In genomic region chr9:92507496-92507895, GRCh38 we compare ENCODE assay signal across 20 cellular contexts. TPM values are rescaled to one million over a fixed set of nuclear protein-coding genes. Genes with fewer than 3 reads are reported as not detected.
A peak's percentile ranks its signal among the peaks of the same experiment; 100 is the strongest.
DNase-seq lines count a peak whose midpoint lies in the region; ATAC-seq and TF ChIP-seq lines count a peak whose summit lies in the region.
"Had no signal": no experiment of that assay in that cellular context is flagged by ENCODE, and none has a peak within 500 bp of the region (broad histone marks: within the 10 kb centered on the region; RNA-seq: fewer than 3 reads in every experiment).

No MANE protein-coding gene starts in this region.

- peak overlapping the region; percentile 84 for H3K18ac ChIP-seq in IMR-90 (ENCODE audit: low read depth, low read length)

- H2AK9ac ChIP-seq in IMR-90 (replicated peaks; ENCODE audit: low read depth, low read length, poor library complexity), result peak overlapping the region; percentile 80

- peak overlapping the region; percentile 99 for H2BK120ac ChIP-seq in IMR-90 (ENCODE audit: low read depth, low read length)

- H4K20me1 ChIP-seq in IMR-90 (ENCODE audit: insufficient read depth, low read length), result no peaks in the 10 kb centered on the region

- H3K4me1 ChIP-seq in IMR-90 (ENCODE audit: control insufficient read depth, insufficient read depth, low read length) (peaks cover 24% of the 10 kb centered on the region), ascending aorta (peaks cover 27 to 40% of the 10 kb centered on the region in 2 donors), suprapubic skin (peaks cover 60% of the 10 kb centered on the region)
- H3K4me1 ChIP-seq: BE2C, spleen had no signal

- CTCF ChIA-PET in IMR-90 (lab: Yijun Ruan, JAX), result no interaction called here

- H3K14ac ChIP-seq in IMR-90 (replicated peaks; ENCODE audit: low read depth, low read length), result peak overlapping the region; percentile 65

- no peak overlapping the region for H3K4me2 ChIP-seq in IMR-90 (ENCODE audit: low read depth, low read length)
- H3K4me2 ChIP-seq: KMS-11 had no signal

- H3K27ac ChIP-seq in IMR-90 (ENCODE audit: insufficient read depth, low read length), result peak overlapping the region; percentile 10; the same call in 1 of the 2 replicates
- peak overlapping the region; percentile 80 to 90 for H3K27ac ChIP-seq in ascending aorta
- peak overlapping the region; percentile 84 for H3K27ac ChIP-seq in suprapubic skin
- H3K27ac ChIP-seq: KMS-11, neutrophil, spleen had no signal

- ATAC-seq in IMR-90 (ENCODE audit: low read depth) (no peak), left colon (peak; percentile 44), HG02938 (IDR thresholded peaks at IDR 0.05; ENCODE audit: unreplicated experiment) (no peak)
- ATAC-seq: stimulated activated naive CD8-positive, alpha-beta T cell treated with anti-CD3 and anti-CD28 coated beads, Interleukin-15, Interleukin-2, amounts not matched to agents 100 U/mL and 50 U/mL, for 24 hours had no signal

- no peak overlapping the region for H3K4me3 ChIP-seq in IMR-90 (ENCODE audit: insufficient read depth, low read depth, low read length)
- H3K4me3 ChIP-seq in ascending aorta, result no peak overlapping the region
- H3K4me3 ChIP-seq in suprapubic skin, result no peak overlapping the region
- H3K4me3 ChIP-seq: spleen had no signal

- WGBS in IMR-90 (ENCODE audit: extremely low coverage in 2 of 2, insufficient read length in 1 of 2), 2 experiments, result 64% methylated on average over 1 of the region's 4 CpGs; no CpG with 5 or more reads in 1 of the 2 experiments
- WGBS in suprapubic skin, result 60% methylated on average over 4 of the region's 4 CpGs

- no peak overlapping the region for H3K56ac ChIP-seq in IMR-90 (ENCODE audit: extremely low read depth, insufficient read depth, low read length)

- no peaks in the 10 kb centered on the region for H3K9me3 ChIP-seq in IMR-90 (ENCODE audit: control insufficient read depth, insufficient read depth, low read length)
- H3K9me3 ChIP-seq in ascending aorta, result no peaks in the 10 kb centered on the region
- H3K9me3 ChIP-seq in suprapubic skin, result no peaks in the 10 kb centered on the region
- H3K9me3 ChIP-seq: BE2C, neutrophil, spleen had no signal

- H2BK5ac ChIP-seq in IMR-90 (ENCODE audit: low read depth, low read length, poor library complexity, severe bottlenecking), result peak overlapping the region; percentile 48

- intact Hi-C loops in IMR-90 (cut with micrococcal nuclease) (no loop called here), ascending aorta (cut with DNase I) (loop anchor here (2.0 to 5.0 kb wide), 5 partner anchors 27 to 183 kb away; partner anchors contain the start of genes CENPP, ECM2 and NOL8), left colon (cut with DNase I, micrococcal nuclease) (no loop called here)

- H4K5ac ChIP-seq in IMR-90 (ENCODE audit: low read depth, low read length), result peak overlapping the region; percentile 39

- H3K4ac ChIP-seq in IMR-90 (ENCODE audit: low read depth, low read length), result peak overlapping the region; percentile 98

- peak overlapping the region; percentile 49; the same call in 1 of the 2 replicates for H3K23ac ChIP-seq in IMR-90 (ENCODE audit: low read depth, low read length)

- H3K79me1 ChIP-seq in IMR-90 (ENCODE audit: low read depth in 1 of 2, low read length in 2 of 2), result peaks cover 0 to 18% of the 10 kb centered on the region in 2 experiments; a peak in 2 of 4 replicates

- peak overlapping the region; percentile 77 to 85; a peak in 3 of 4 replicates for H4K8ac ChIP-seq in IMR-90 (ENCODE audit: low read depth in 2 of 2, low read length in 2 of 2)

- H3K36me3 ChIP-seq in IMR-90 (ENCODE audit: control insufficient read depth, insufficient read depth, low read length) (no peaks in the 10 kb centered on the region), ascending aorta (no peaks in the 10 kb centered on the region), suprapubic skin (no peaks in the 10 kb centered on the region)
- H3K36me3 ChIP-seq: BE2C, neutrophil, spleen had no signal

- H3K9me1 ChIP-seq in IMR-90 (ENCODE audit: insufficient read depth, low read length), result peaks cover 22% of the 10 kb centered on the region

- DNase-seq in IMR-90, result no peak
- no peak for DNase-seq in ascending aorta (ENCODE audit: low spot score in 2 of 2)
- DNase-seq in left colon, result no peak
- DNase-seq in suprapubic skin (ENCODE audit: low spot score in 2 of 2), result no peak
- no peak for DNase-seq in activated CD4-positive, alpha-beta T cell treated with anti-CD3 and anti-CD28 coated beads for 48 hours
- no peak for DNase-seq in stimulated activated CD4-positive, alpha-beta T cell treated with anti-CD3 and anti-CD28 coated beads, Interleukin-4, amount 100 ng/mL, for 4 hours
- DNase-seq: activated CD4-positive, alpha-beta T cell treated with anti-CD3 and anti-CD28 coated beads for 4 hours; BE2C; DMS 273 treated with DMSO at 0.1 percent for 48 hours; immature natural killer cell; NCI-H1092 treated with DMSO at 0.1 percent for 48 hours; NK-92 treated with Interleukin-12 subunit alpha and Interleukin-12 subunit beta, amount 100 ng/mL, for 24 hours; SIG-M5; spleen; stimulated activated naive CD8-positive, alpha-beta T cell treated with anti-CD3 and anti-CD28 coated beads, Interleukin-15, Interleukin-2, amounts not matched to agents 100 U/mL and 50 U/mL, for 24 hours; T1000 had no signal

- H2AK5ac ChIP-seq in IMR-90 (ENCODE audit: low read depth, low read length), result peak overlapping the region; percentile 57

- in situ Hi-C loops in IMR-90 (cut with MboI; ENCODE audit: low sequenced_read_pairs), result no loop called here

- BruUV-seq in IMR-90 (replicated peaks; lab: Mats Ljungman, UMichigan), result no TSS peak

- dilution Hi-C loops in IMR-90 (cut with HindIII; ENCODE audit: low sequenced_read_pairs, unreplicated experiment), result no loop called here

- H2BK20ac ChIP-seq in IMR-90 (ENCODE audit: low read depth, low read length), result peak overlapping the region; percentile 98

- TF ChIP-seq POLR2A in IMR-90 (IDR thresholded peaks at IDR 0.05; ENCODE audit: low read depth, low read length) (no peak), suprapubic skin (IDR thresholded peaks at IDR 0.05) (no peak)

- TF ChIP-seq CTCF in IMR-90 (conservative IDR thresholded peaks at IDR 0.05; ENCODE audit: low read depth, low read length) (no peak), ascending aorta (IDR thresholded peaks at IDR 0.05) (no peak), suprapubic skin (IDR thresholded peaks at IDR 0.05) (no peak)

- no peaks in the 10 kb centered on the region for H3K27me3 ChIP-seq in IMR-90 (ENCODE audit: control insufficient read depth, insufficient read depth, low read length)
- H3K27me3 ChIP-seq in ascending aorta, result no peaks in the 10 kb centered on the region
- no peaks in the 10 kb centered on the region for H3K27me3 ChIP-seq in suprapubic skin
- H3K27me3 ChIP-seq: BE2C, neutrophil, spleen had no signal

- peak overlapping the region; percentile 99 for H4K91ac ChIP-seq in IMR-90 (ENCODE audit: insufficient read depth, low read depth, low read length)

- H3K9ac ChIP-seq in IMR-90 (ENCODE audit: low read depth, low read length), result no peak overlapping the region
- H3K9ac ChIP-seq: KMS-11 had no signal

- peak overlapping the region; percentile 80 for H2AFZ ChIP-seq in IMR-90 (replicated peaks; ENCODE audit: low read length, poor library complexity)

- POLR2A ChIA-PET in IMR-90 (lab: Charles Lee; ENCODE audit: unreplicated experiment), result no interaction called here

- no peak for TF ChIP-seq RAD21 in IMR-90 (IDR thresholded peaks at IDR 0.05; ENCODE audit: low read length)

- no peak for TF ChIP-seq EP300 in suprapubic skin (IDR thresholded peaks at IDR 0.05)

- H2BK15ac ChIP-seq in IMR-90 (ENCODE audit: low read depth, low read length), result peak overlapping the region; percentile 93; the same call in 2 of the 3 replicates

TF ChIP-seq in IMR-90, 13 proteins besides CTCF, POLR2A, EP300 and RAD21:
- TF ChIP-seq CEBPB (IDR thresholded peaks at IDR 0.05; ENCODE audit: low read depth, low read length) (no peak), MAZ (IDR thresholded peaks at IDR 0.05; ENCODE audit: borderline replicate concordance, low read depth, low read length) (no peak), MAFK (IDR thresholded peaks at IDR 0.05; ENCODE audit: low read depth, low read length) (no peak), RCOR1 (IDR thresholded peaks at IDR 0.05; ENCODE audit: insufficient replicate concordance, low read length) (no peak), NFE2L2 (IDR thresholded peaks at IDR 0.05; ENCODE audit: low read depth, low read length) (no peak)
- TF ChIP-seq, protein P1, sequence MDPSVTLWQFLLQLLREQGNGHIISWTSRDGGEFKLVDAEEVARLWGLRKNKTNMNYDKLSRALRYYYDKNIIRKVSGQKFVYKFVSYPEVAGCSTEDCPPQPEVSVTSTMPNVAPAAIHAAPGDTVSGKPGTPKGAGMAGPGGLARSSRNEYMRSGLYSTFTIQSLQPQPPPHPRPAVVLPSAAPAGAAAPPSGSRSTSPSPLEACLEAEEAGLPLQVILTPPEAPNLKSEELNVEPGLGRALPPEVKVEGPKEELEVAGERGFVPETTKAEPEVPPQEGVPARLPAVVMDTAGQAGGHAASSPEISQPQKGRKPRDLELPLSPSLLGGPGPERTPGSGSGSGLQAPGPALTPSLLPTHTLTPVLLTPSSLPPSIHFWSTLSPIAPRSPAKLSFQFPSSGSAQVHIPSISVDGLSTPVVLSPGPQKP (IDR thresholded peaks at IDR 0.05; ENCODE audit: borderline replicate concordance, low read depth, low read length), result no peak

RNA-seq across cellular contexts. Expression of gene ASPN, which starts 25.2 kb away (rescaled TPM):
- total RNA-seq in IMR-90 (2012; rRNA removed) (under 0.01 and 0.28 TPM in 2 replicates), ascending aorta (43.5 TPM), left colon (1 to 10 TPM in 1 of 2 donors, under 1 TPM in 1; 0.46 to 4.0 TPM), suprapubic skin (10 to 100 TPM in 1 of 4 donors, 1 to 10 TPM in 3; 2.8 to 13.3 (median 5.3) TPM)
- 0.04 and 0.09 TPM in 2 replicates for polyA plus RNA-seq in IMR-90 (2012; rRNA removed)
- polyA plus RNA-seq in IMR-90 (2012; cell fraction: cytosol; rRNA removed), result 0.02 TPM in 1 of 2 replicates, not detected in the other
- 0.05 TPM in 1 of 2 replicates, not detected in the other for polyA plus RNA-seq in IMR-90 (2012; cell fraction: nucleus; rRNA removed; ENCODE audit: low replicate concordance)
- total RNA-seq: glomerular endothelial cell had no signal
- polyA plus RNA-seq: immature natural killer cell had no signal

RNA-seq across cellular contexts. Expression of gene ECM2, which starts 28.3 kb away (rescaled TPM):
- total RNA-seq in IMR-90 (2012; rRNA removed) (under 0.01 and 0.36 TPM in 2 replicates), ascending aorta (20.1 TPM), left colon (1 to 10 TPM; 1.1 to 2.9 TPM), suprapubic skin (1 to 10 TPM; 3.1 to 6.1 (median 4.3) TPM)
- 0.26 TPM in 2 replicates for polyA plus RNA-seq in IMR-90 (2012; rRNA removed)
- polyA plus RNA-seq in IMR-90 (2012; cell fraction: cytosol; rRNA removed), result 0.06 and 0.09 TPM in 2 replicates
- polyA plus RNA-seq in IMR-90 (2012; cell fraction: nucleus; rRNA removed; ENCODE audit: low replicate concordance), result 0.08 and 0.50 TPM in 2 replicates
- total RNA-seq: glomerular endothelial cell had no signal

Comparison
In these comparisons a context has a peak if more than half of its experiments do, and no peak if none do; other contexts are left out.
1. H3K27ac ChIP-seq: peak in every context shown above with its lines; median percentile 85 in ascending aorta; 84 in suprapubic skin; 10 in IMR-90.